In genomic region chr1:56645663-56646330, GRCh38 we compare ENCODE assay signal across 8 cellular contexts. TPM values are rescaled to one million over a fixed set of nuclear protein-coding genes. Genes with fewer than 3 reads are reported as not detected.
A peak's percentile ranks its signal among the peaks of the same experiment; 100 is the strongest.
DNase-seq lines count a peak whose midpoint lies in the region; TF ChIP-seq lines count a peak whose summit lies in the region.

No MANE protein-coding gene starts in this region.

- no peaks in the 10 kb centered on the region for H3K36me3 Mint-ChIP-seq in chondrocyte (ENCODE audit: low read depth)

- TF ChIP-seq RAD21 in liver (IDR thresholded peaks at IDR 0.05): no peak

- intact Hi-C loops in thyroid gland (cut with DNase I): no loop called here

- H3K27ac Mint-ChIP-seq in chondrocyte (ENCODE audit: unreplicated experiment): peak overlapping the region; percentile 54

- H3K9ac ChIP-seq in liver (ENCODE audit: low read depth in 1 of 2, low read length in 2 of 2): peak overlapping the region in 1 of 2 donors; percentile 51

- no peaks in the 10 kb centered on the region for H3K9me3 Mint-ChIP-seq in chondrocyte (ENCODE audit: low read depth)

- peaks cover 27% of the 10 kb centered on the region for H3K4me1 Mint-ChIP-seq in chondrocyte (ENCODE audit: low read depth)

- TF ChIP-seq CTCF in LNCaP clone FGC (IDR thresholded peaks at IDR 0.05; ENCODE audit: control insufficient read depth, extremely low read depth, insufficient read depth): no peak
- TF ChIP-seq CTCF in chondrocyte (IDR thresholded peaks at IDR 0.05): no peak
- TF ChIP-seq CTCF in liver (IDR thresholded peaks at IDR 0.05; ENCODE audit: low read depth, low read length, missing input control): no peak
- TF ChIP-seq CTCF in thyroid gland (IDR thresholded peaks at IDR 0.05): no peak

- no peaks in the 10 kb centered on the region for H3K27me3 ChIP-seq in liver (ENCODE audit: control insufficient read depth in 4 of 4, insufficient read depth in 4 of 4, low read length in 3 of 4)
- H3K27me3 ChIP-seq in thyroid gland: no peaks in the 10 kb centered on the region

- no peak for TF ChIP-seq POLR2A in thyroid gland (IDR thresholded peaks at IDR 0.05)

- DNase-seq in ELF-1 (ENCODE audit: low read depth, low spot score) (peak; percentile 44), LNCaP clone FGC (ENCODE audit: low read depth) (no peak), chondrocyte (ENCODE audit: low spot score) (no peak), thyroid gland (peak; percentile 22 to 31), AG08395 (ENCODE audit: low spot score) (no peak), MV-4-11 (lab: John Stamatoyannopoulos, UW) (no peak)
- no peak for DNase-seq in stimulated activated CD4-positive, alpha-beta T cell treated with anti-CD3 and anti-CD28 coated beads, Interleukin-1b, Interleukin-23, amount 100 ng/mL, for 48 hours

- no peaks in the 10 kb centered on the region for H3K27me3 Mint-ChIP-seq in chondrocyte (ENCODE audit: low read depth)

- H3K36me3 ChIP-seq in liver (ENCODE audit: control insufficient read depth in 4 of 4, insufficient read depth in 3 of 4, low read depth in 1 of 4, low read length in 3 of 4) (no peaks in the 10 kb centered on the region), thyroid gland (no peaks in the 10 kb centered on the region)

- peak overlapping the region; percentile 85 for H3K4me3 Mint-ChIP-seq in chondrocyte (ENCODE audit: unreplicated experiment)

- WGBS in liver: 12% methylated on average over 19 of the region's 19 CpGs
- WGBS in thyroid gland, 2 donors: 7% methylated on average over 4 to 14 of the region's 19 CpGs

- H3K4me3 ChIP-seq in LNCaP clone FGC (ENCODE audit: low read depth, low read length): peak overlapping the region; percentile 57
- H3K4me3 ChIP-seq in liver (ENCODE audit: low read depth in 1 of 3, low read length in 3 of 3): peak overlapping the region; percentile 47 to 95 (median 58)
- H3K4me3 ChIP-seq in thyroid gland (replicated peaks in 1 of 3): peak overlapping the region; percentile 18 to 80 (median 67)

- no peaks in the 10 kb centered on the region for H3K9me3 ChIP-seq in liver (ENCODE audit: control insufficient read depth in 4 of 4, low read length in 3 of 4)
- H3K9me3 ChIP-seq in thyroid gland: no peaks in the 10 kb centered on the region

- H3K4me1 ChIP-seq in liver (ENCODE audit: control insufficient read depth in 4 of 4, insufficient read depth in 4 of 4, low read length in 3 of 4): peaks cover 1 to 18% (median 11%) of the 10 kb centered on the region in 4 donors
- H3K4me1 ChIP-seq in thyroid gland: peaks cover 10 to 19% of the 10 kb centered on the region in 2 donors

- H3K27ac ChIP-seq in liver (ENCODE audit: low read depth in 1 of 2, low read length in 2 of 2) (no peak overlapping the region), thyroid gland (peak overlapping the region; percentile 3 to 64 (median 52))

TF ChIP-seq in liver, 16 proteins besides CTCF, POLR2A, EP300 and RAD21:
- no peak for TF ChIP-seq SP1 (IDR thresholded peaks at IDR 0.05)
- no peak for TF ChIP-seq YY1 (IDR thresholded peaks at IDR 0.05)
- no peak for TF ChIP-seq NR2F2 (IDR thresholded peaks at IDR 0.05)
- no peak for TF ChIP-seq REST (IDR thresholded peaks at IDR 0.05)
- no peak for TF ChIP-seq MAX (IDR thresholded peaks at IDR 0.05)
- TF ChIP-seq FOXA2 (IDR thresholded peaks at IDR 0.05): no peak
- no peak for TF ChIP-seq JUND (IDR thresholded peaks at IDR 0.05)
- TF ChIP-seq TAF1 (conservative IDR thresholded peaks at IDR 0.05): no peak

RNA-seq across cellular contexts. Expression of gene PRKAA2, which starts 0.7 kb away (rescaled TPM):
- 2.2 to 3.4 TPM (median 3.2 TPM) in 3 replicates for total RNA-seq in chondrocyte
- total RNA-seq in liver: 1 to 10 TPM; 2.3 to 2.7 TPM
- polyA plus RNA-seq in liver: under 1 TPM; 0.33 to 0.92 TPM
- 10 to 100 TPM; 10.4 to 16.5 (median 14.3) TPM for total RNA-seq in thyroid gland

Comparison
In these comparisons a context has a peak if more than half of its experiments do, and no peak if none do; other contexts are left out.
1. DNase-seq: peak in ELF-1 (single experiment) and thyroid gland (2 of 2); none in LNCaP clone FGC (single experiment), chondrocyte (single experiment), AG08395 (single experiment), MV-4-11 (single experiment) and stimulated activated CD4-positive, alpha-beta T cell treated with anti-CD3 and anti-CD28 coated beads, Interleukin-1b, Interleukin-23, amount 100 ng/mL, for 48 hours (single experiment).
2. H3K27ac ChIP-seq: peak in thyroid gland (3 of 3); none in liver (0 of 2).
3. Peak in every context shown above with its lines, with median percentiles within 50 percentile points of each other: H3K4me3 ChIP-seq.